28 cellular contexts compared by ENCODE assay signal in the genomic region with DNA sequence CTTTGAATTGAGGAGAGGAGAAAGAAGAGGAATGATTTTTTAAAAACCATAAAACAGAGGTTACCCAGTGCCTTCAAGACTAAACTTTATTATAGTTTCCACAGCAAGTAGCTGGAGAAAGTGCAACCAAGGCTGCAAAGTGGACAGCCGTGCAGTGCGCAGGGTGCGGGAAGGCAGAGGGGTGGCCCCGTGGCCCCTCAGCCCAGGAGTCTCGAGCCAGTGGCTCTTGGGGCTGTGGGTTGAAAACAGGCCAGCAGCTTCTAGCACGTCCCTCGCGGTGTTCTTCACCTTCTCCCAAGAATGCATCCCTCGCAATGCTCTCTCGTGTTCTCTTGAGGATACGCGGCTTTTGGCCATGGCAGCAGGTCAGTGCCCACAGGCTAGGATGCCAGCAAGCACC. TPM values are rescaled to one million over a fixed set of nuclear protein-coding genes. Genes with fewer than 3 reads are reported as not detected.
"Had no signal": no experiment of that assay in that cellular context is flagged by ENCODE, and none has a peak within 500 bp of the region (broad histone marks: within the 10 kb centered on the region; RNA-seq: fewer than 3 reads in every experiment).

No MANE protein-coding gene starts in this region.

- DNase-seq: hypothalamus; islet precursor cell; left ventricle myocardium inferior; mesendoderm; naive thymus-derived CD4-positive, alpha-beta T cell; ovary; right lobe of liver; stimulated activated CD4-positive, alpha-beta T cell treated with anti-CD3 and anti-CD28 coated beads, Interleukin-1b, Interleukin-23, amount 100 ng/mL, for 48 hours; stimulated activated CD4-positive, alpha-beta T cell treated with anti-CD3 and anti-CD28 coated beads, Interleukin-2, amount 100 ng/mL, for 48 hours; stimulated activated naive B cell treated with anti-CD40 and anti-IgM and Interleukin-4, amounts not matched to agents 10 μg/mL and 1 μg/mL and 100 μg/mL, for 72 hours; stimulated activated naive CD8-positive, alpha-beta T cell treated with anti-CD3 and anti-CD28 coated beads, Interleukin-15, Interleukin-2, amounts not matched to agents 100 U/mL and 50 U/mL, for 24 hours; stomach; testis; thyroid gland; transverse colon; upper lobe of right lung had no signal

- H3K27ac ChIP-seq: left ventricle myocardium inferior, ovary, right atrium auricular region, right lobe of liver, stomach, testis, thyroid gland, transverse colon, upper lobe of right lung had no signal

- H3K9me3 ChIP-seq: left ventricle myocardium inferior, ovary, right atrium auricular region, right lobe of liver, stomach, testis, thyroid gland, transverse colon, upper lobe of right lung had no signal

- H3K4me1 ChIP-seq: left ventricle myocardium inferior, right atrium auricular region, right lobe of liver, stomach, testis, transverse colon, upper lobe of right lung had no signal

- FAIRE-seq: urothelium cell line had no signal

- H3K36me3 ChIP-seq: left ventricle myocardium inferior, ovary, right atrium auricular region, right lobe of liver, stomach, thyroid gland, transverse colon, upper lobe of right lung had no signal

- H3K4me3 ChIP-seq: left ventricle myocardium inferior, lung, ovary, right atrium auricular region, right lobe of liver, smooth muscle cell, stomach, testis, thyroid gland, transverse colon, upper lobe of right lung had no signal

- H3K4me2 ChIP-seq: smooth muscle cell had no signal

- H3K27ac Mint-ChIP-seq: mesothelial cell of epicardium; progenitor cell of endocrine pancreas; stimulated activated naive B cell treated with anti-CD40 and anti-IgM and Interleukin-4, amounts not matched to agents 10 μg/mL and 1 μg/mL and 100 μg/mL, for 72 hours had no signal

- H3K36me3 Mint-ChIP-seq: mesothelial cell of epicardium; naive thymus-derived CD4-positive, alpha-beta T cell; natural killer cell treated with Interleukin-12 subunit alpha and Interleukin-12 subunit beta and Interleukin-15 and Interleukin-18, amount 100 ng/mL, for 72 hours had no signal

- H3K27me3 ChIP-seq: ovary, right atrium auricular region, right lobe of liver, testis, thyroid gland, transverse colon, upper lobe of right lung had no signal

- H3K9me3 Mint-ChIP-seq: mesothelial cell of epicardium had no signal

- H3K4me1 Mint-ChIP-seq: mesothelial cell of epicardium had no signal

- ATAC-seq: naive thymus-derived CD4-positive, alpha-beta T cell; natural killer cell treated with Interleukin-12 subunit alpha and Interleukin-12 subunit beta and Interleukin-15 and Interleukin-18, amount 100 ng/mL, for 72 hours; right lobe of liver; stimulated activated naive B cell treated with anti-CD40 and anti-IgM and Interleukin-4, amounts not matched to agents 10 μg/mL and 1 μg/mL and 100 μg/mL, for 72 hours; stimulated activated naive CD8-positive, alpha-beta T cell treated with anti-CD3 and anti-CD28 coated beads, Interleukin-15, Interleukin-2, amounts not matched to agents 100 U/mL and 50 U/mL, for 24 hours; upper lobe of right lung had no signal

- H3K4me3 Mint-ChIP-seq: mesothelial cell of epicardium; stimulated activated naive B cell treated with anti-CD40 and anti-IgM and Interleukin-4, amounts not matched to agents 10 μg/mL and 1 μg/mL and 100 μg/mL, for 72 hours had no signal

- H3K27me3 Mint-ChIP-seq: progenitor cell of endocrine pancreas had no signal

RNA-seq across cellular contexts. Expression of gene ALKAL2, which starts 28.5 kb away (rescaled TPM):
- total RNA-seq: mononuclear cell, myocyte, pulmonary artery endothelial cell, skeletal muscle tissue had no signal
- polyA plus RNA-seq: neural cell had no signal
